In genomic region chr1:223845810-223846667, GRCh38 we compare ENCODE assay signal across 8 cellular contexts. TPM values are rescaled to one million over a fixed set of nuclear protein-coding genes. Genes with fewer than 3 reads are reported as not detected.
DNase-seq lines count a peak whose midpoint lies in the region; ATAC-seq, FAIRE-seq and TF ChIP-seq lines count a peak whose summit lies in the region.

Gene TP53BP2, minus strand, starts transcription at chr1:223845947. Its CDS starts 267 bp downstream, at chr1:223845680.

- H3K4me1 Mint-ChIP-seq in activated CD4-positive, alpha-beta T cell treated with anti-CD3 and anti-CD28 coated beads, Interleukin-2, amount 10 ng/mL, durations not matched to agents 7 days and 5 days = peaks cover 36% of the 10 kb centered on the region

- H3K36me3 Mint-ChIP-seq in activated CD4-positive, alpha-beta T cell treated with anti-CD3 and anti-CD28 coated beads, Interleukin-2, amount 10 ng/mL, durations not matched to agents 7 days and 5 days (ENCODE audit: low read depth) = no peaks in the 10 kb centered on the region

- FAIRE-seq in GM19239 (lab: Jason Lieb, UNC) = no peak

- peak within 1 kb of the TSS; percentile 98 for H3K27ac ChIP-seq in C4-2B

- H3K27me3 Mint-ChIP-seq in activated CD4-positive, alpha-beta T cell treated with anti-CD3 and anti-CD28 coated beads, Interleukin-2, amount 10 ng/mL, durations not matched to agents 7 days and 5 days = no peaks in the 10 kb centered on the region

- peak; percentile 91 for TF ChIP-seq CTCF in C4-2B (conservative IDR thresholded peaks at IDR 0.05)

- peak within 1 kb of the TSS; percentile 97 for H3K27ac Mint-ChIP-seq in activated CD4-positive, alpha-beta T cell treated with anti-CD3 and anti-CD28 coated beads, Interleukin-2, amount 10 ng/mL, durations not matched to agents 7 days and 5 days

- DNase-seq in GM19239 (ENCODE audit: insufficient read length, low spot score) (peak; percentile 74), NCI-H526 (lab: John Stamatoyannopoulos, UW) (peak; percentile 46 to 83), cortex of kidney (lab: John Stamatoyannopoulos, UW) (peak; percentile 36), left lobe of liver (ENCODE audit: low spot score) (peak; percentile 93)
- peak; percentile 83 for DNase-seq in activated CD4-positive, alpha-beta T cell treated with anti-CD3 and anti-CD28 coated beads, Interleukin-2, amount 10 ng/mL, durations not matched to agents 7 days and 5 days
- peak; percentile 80 to 81 for DNase-seq in stimulated activated CD4-positive, alpha-beta T cell treated with anti-CD3 and anti-CD28 coated beads, Interleukin-2, amount 100 ng/mL, for 48 hours

- ATAC-seq in HG03442 (IDR thresholded peaks at IDR 0.05; ENCODE audit: unreplicated experiment) (peak; percentile 62), left lobe of liver (peak; percentile 88)

- CTCF ChIA-PET in activated CD4-positive, alpha-beta T cell treated with anti-CD3 and anti-CD28 coated beads, Interleukin-2, amount 10 ng/mL, durations not matched to agents 7 days and 5 days (lab: Charles Lee) = interaction anchor here (1.0 to 2.2 kb wide), 12 partner anchors 13 to 520 kb away, joined by 3 to 7 read pairs (median 4); no protein-coding TSS in a partner anchor

- H3K4me3 Mint-ChIP-seq in activated CD4-positive, alpha-beta T cell treated with anti-CD3 and anti-CD28 coated beads, Interleukin-2, amount 10 ng/mL, durations not matched to agents 7 days and 5 days = peak within 1 kb of the TSS; percentile 95

- POLR2A ChIA-PET in activated CD4-positive, alpha-beta T cell treated with anti-CD3 and anti-CD28 coated beads, Interleukin-2, amount 10 ng/mL, durations not matched to agents 7 days and 5 days (lab: Charles Lee) = interaction anchor here (0.7 kb wide), 1 partner anchor 138 kb away, joined by 3 read pairs; no protein-coding TSS in a partner anchor

- H3K9me3 Mint-ChIP-seq in activated CD4-positive, alpha-beta T cell treated with anti-CD3 and anti-CD28 coated beads, Interleukin-2, amount 10 ng/mL, durations not matched to agents 7 days and 5 days = peaks cover 9% of the 10 kb centered on the region

RNA-seq across cellular contexts. Expression of gene TP53BP2, which starts in this region (rescaled TPM):
- 10 to 100 TPM; 33.4 to 36.9 TPM for total RNA-seq in activated CD4-positive, alpha-beta T cell treated with anti-CD3 and anti-CD28 coated beads, Interleukin-2, amount 10 ng/mL, durations not matched to agents 7 days and 5 days
- 11.6 TPM for total RNA-seq in left lobe of liver

Comparison
In these comparisons a context has a peak if more than half of its experiments do, and no peak if none do; other contexts are left out.
1. Peak in every context shown above with its lines: DNase-seq, ATAC-seq and H3K27ac ChIP-seq.
2. DNase-seq: peak in every context shown above with its lines; median percentile 93 in left lobe of liver; 83 in activated CD4-positive, alpha-beta T cell treated with anti-CD3 and anti-CD28 coated beads, Interleukin-2, amount 10 ng/mL, durations not matched to agents 7 days and 5 days; 80 in stimulated activated CD4-positive, alpha-beta T cell treated with anti-CD3 and anti-CD28 coated beads, Interleukin-2, amount 100 ng/mL, for 48 hours; 74 in GM19239; 64 in NCI-H526; 36 in cortex of kidney.